Comparison of ENCODE assay signal across 33 cellular contexts in the genomic region with DNA sequence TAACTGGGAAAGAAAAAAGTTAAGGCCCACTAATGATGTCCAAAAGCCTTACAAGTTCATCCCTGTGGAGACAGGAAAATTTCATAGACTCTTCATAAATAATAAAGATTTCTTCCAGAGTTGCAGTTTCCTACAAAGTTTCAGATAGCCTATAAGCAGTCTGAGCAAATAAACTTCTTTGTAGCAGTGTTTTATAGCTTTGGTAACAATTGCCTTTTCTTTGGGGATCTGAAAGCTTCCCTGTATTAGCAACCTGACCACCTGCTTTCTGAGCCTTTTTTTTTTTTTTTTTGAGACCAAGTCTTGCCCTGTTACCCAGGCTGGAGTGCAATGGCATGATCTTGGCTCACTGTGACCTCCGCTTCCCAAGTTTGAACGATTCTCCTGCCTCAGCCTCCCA.
"Had no signal": no experiment of that assay in that cellular context is flagged by ENCODE, and none has a peak within 500 bp of the region (broad histone marks: within the 10 kb centered on the region; RNA-seq: fewer than 3 reads in every experiment).

No MANE protein-coding gene starts in this region.

- H3K4me3 Mint-ChIP-seq: activated CD4-positive, alpha-beta T cell treated with anti-CD3 and anti-CD28 coated beads, Interleukin-2, amount 10 ng/mL, durations not matched to agents 24 days and 14 days; activated CD8-positive, alpha-beta T cell treated with anti-CD3 and anti-CD28 coated beads for 36 hours; activated naive CD4-positive, alpha-beta T cell treated with anti-CD3 and anti-CD28 coated beads, Interleukin-2, amount 50 U/mL, for 24 hours; activated naive CD8-positive, alpha-beta T cell treated with anti-CD3 and anti-CD28 coated beads, Interleukin-2, amount 10 ng/mL, durations not matched to agents 7 days and 5 days; activated T-cell treated with anti-CD3 and anti-CD28 coated beads, Interleukin-2, amount 50 U/mL, for 72 hours; activated T-helper 17 cell treated with anti-CD3 and anti-CD28 coated beads, Interleukin-2, amount 50 U/mL, for 72 hours; central memory CD8-positive, alpha-beta T cell had no signal

- H3K4me3 ChIP-seq: ascending aorta, cardiac muscle cell, PC-9 had no signal

- H3K4me1 Mint-ChIP-seq: activated T-helper 17 cell treated with anti-CD3 and anti-CD28 coated beads, Interleukin-2, amount 50 U/mL, for 72 hours had no signal

- ATAC-seq: activated CD8-positive, alpha-beta T cell treated with anti-CD3 and anti-CD28 coated beads for 36 hours; activated T-cell treated with anti-CD3 and anti-CD28 coated beads, Interleukin-2, amount 50 U/mL, for 72 hours; activated T-helper 17 cell treated with anti-CD3 and anti-CD28 coated beads, Interleukin-2, amount 50 U/mL, for 72 hours; Right ventricle myocardium inferior had no signal

- H2AFZ ChIP-seq: PC-9 had no signal

- H3K27me3 ChIP-seq: ascending aorta, cardiac muscle cell had no signal

- FAIRE-seq: RCC 7860 had no signal

- H3K4me2 ChIP-seq: PC-9 had no signal

- H3K36me3 ChIP-seq: ascending aorta, cardiac muscle cell had no signal

- H3K27ac Mint-ChIP-seq: activated CD4-positive, alpha-beta T cell treated with anti-CD3 and anti-CD28 coated beads, Interleukin-2, amount 10 ng/mL, durations not matched to agents 24 days and 14 days; activated CD8-positive, alpha-beta T cell treated with anti-CD3 and anti-CD28 coated beads for 36 hours; activated naive CD4-positive, alpha-beta T cell treated with anti-CD3 and anti-CD28 coated beads, Interleukin-2, amount 50 U/mL, for 24 hours; activated naive CD8-positive, alpha-beta T cell treated with anti-CD3 and anti-CD28 coated beads, Interleukin-2, amount 10 ng/mL, durations not matched to agents 7 days and 5 days; activated T-cell treated with anti-CD3 and anti-CD28 coated beads, Interleukin-2, amount 50 U/mL, for 72 hours; activated T-helper 17 cell treated with anti-CD3 and anti-CD28 coated beads, Interleukin-2, amount 50 U/mL, for 72 hours had no signal

- H3K9me3 ChIP-seq: ascending aorta had no signal

- DNase-seq: activated CD4-positive, alpha-beta T cell treated with anti-CD3 and anti-CD28 coated beads, Interleukin-2, amount 10 ng/mL, durations not matched to agents 24 days and 14 days; activated CD4-positive, alpha-beta T cell treated with anti-CD3 and anti-CD28 coated beads, Interleukin-2, amount 50 U/mL, for 4 hours; activated CD8-positive, alpha-beta T cell treated with anti-CD3 and anti-CD28 coated beads for 36 hours; activated gamma-delta T cell; activated naive CD4-positive, alpha-beta T cell treated with Interleukin-2 at 50 U/mL for 16 hours; activated naive CD8-positive, alpha-beta T cell treated with anti-CD3 and anti-CD28 coated beads, Interleukin-2, amount 10 ng/mL, durations not matched to agents 7 days and 5 days; activated T-cell treated with anti-CD3 and anti-CD28 coated beads, Interleukin-2, amount 50 U/mL, for 1 hour; activated T-cell treated with anti-CD3 and anti-CD28 coated beads, Interleukin-2, amount 50 U/mL, for 72 hours; amygdala; Karpas-422; NCI-H1105; NCI-H1436; NCI-H1694; NCI-H1930; NCI-H2081 treated with DMSO at 0.1 percent for 48 hours; NCI-H226; NCI-H446 treated with DMSO at 0.1 percent for 48 hours; NCI-H524; NCI-H69; NCI-H82; PC-9; SIG-M5; SW 1271; T-helper 1 cell; T1000 had no signal

- H3K27me3 Mint-ChIP-seq: activated CD4-positive, alpha-beta T cell treated with anti-CD3 and anti-CD28 coated beads, Interleukin-2, amount 10 ng/mL, durations not matched to agents 24 days and 14 days; activated CD8-positive, alpha-beta T cell treated with anti-CD3 and anti-CD28 coated beads for 36 hours; activated naive CD4-positive, alpha-beta T cell treated with anti-CD3 and anti-CD28 coated beads, Interleukin-2, amount 50 U/mL, for 24 hours; activated naive CD8-positive, alpha-beta T cell treated with anti-CD3 and anti-CD28 coated beads, Interleukin-2, amount 10 ng/mL, durations not matched to agents 7 days and 5 days; activated T-helper 17 cell treated with anti-CD3 and anti-CD28 coated beads, Interleukin-2, amount 50 U/mL, for 72 hours; central memory CD8-positive, alpha-beta T cell had no signal

- H3K9me3 Mint-ChIP-seq: activated CD4-positive, alpha-beta T cell treated with anti-CD3 and anti-CD28 coated beads, Interleukin-2, amount 10 ng/mL, durations not matched to agents 24 days and 14 days; activated naive CD4-positive, alpha-beta T cell treated with anti-CD3 and anti-CD28 coated beads, Interleukin-2, amount 50 U/mL, for 24 hours; activated T-cell treated with anti-CD3 and anti-CD28 coated beads, Interleukin-2, amount 50 U/mL, for 72 hours; activated T-helper 17 cell treated with anti-CD3 and anti-CD28 coated beads, Interleukin-2, amount 50 U/mL, for 72 hours; central memory CD8-positive, alpha-beta T cell had no signal

- H3K27ac ChIP-seq: ascending aorta, cardiac muscle cell, PC-9, RWPE1 had no signal
